ENCODE assay signal across 7 cellular contexts in the genomic region with DNA sequence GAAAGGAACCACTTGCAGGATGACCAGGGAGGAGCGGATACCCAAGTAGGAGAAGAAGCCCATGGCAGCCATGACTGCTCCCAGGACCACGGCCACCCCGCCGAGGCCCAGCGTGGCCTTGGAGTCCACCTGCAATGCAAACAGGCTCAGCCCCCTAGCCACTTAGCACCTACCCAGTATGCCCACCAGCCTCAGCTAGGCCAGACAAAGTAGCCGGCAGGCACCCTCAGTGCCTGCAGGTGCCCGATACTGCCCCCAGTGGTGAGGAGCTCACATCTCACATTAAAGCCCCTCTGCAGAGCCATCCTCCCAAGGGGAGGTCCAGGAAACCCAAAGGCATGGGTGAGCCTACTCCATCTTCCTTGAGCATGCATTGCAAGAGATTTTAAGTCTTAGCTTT. TPM values are rescaled to one million over a fixed set of nuclear protein-coding genes. Genes with fewer than 3 reads are reported as not detected.
DNase-seq lines count a peak whose midpoint lies in the region; ATAC-seq lines count a peak whose summit lies in the region.

No MANE protein-coding gene starts in this region.

- no peak overlapping the region for H3K27ac Mint-ChIP-seq in activated T-helper 17 cell treated with anti-CD3 and anti-CD28 coated beads, Interleukin-2, amount 50 U/mL, for 72 hours

- no peak overlapping the region for H3K4me3 Mint-ChIP-seq in activated T-helper 17 cell treated with anti-CD3 and anti-CD28 coated beads, Interleukin-2, amount 50 U/mL, for 72 hours

- H3K27me3 Mint-ChIP-seq in activated T-helper 17 cell treated with anti-CD3 and anti-CD28 coated beads, Interleukin-2, amount 50 U/mL, for 72 hours, result no peaks in the 10 kb centered on the region

- ATAC-seq in HG03442 (IDR thresholded peaks at IDR 0.05; ENCODE audit: unreplicated experiment) (peak; percentile 53), GM21515 (IDR thresholded peaks at IDR 0.05; ENCODE audit: unreplicated experiment) (no peak)
- ATAC-seq in activated T-helper 17 cell treated with anti-CD3 and anti-CD28 coated beads, Interleukin-2, amount 50 U/mL, for 72 hours (replicated peaks), result peak; percentile 74

- DNase-seq in GDM1 (lab: John Stamatoyannopoulos, UW) (peak; percentile 17), RKO (ENCODE audit: low spot score) (peak; percentile 61), iPS DF 19.7 (ENCODE audit: low read depth, low spot score) (peak; percentile 35)
- peak; percentile 10 for DNase-seq in stimulated activated CD8-positive, alpha-beta memory T cell treated with anti-CD3 and anti-CD28 coated beads, Interleukin-12 subunit alpha, Interleukin-12 subunit beta, amount 100 ng/mL, for 24 hours (ENCODE audit: extremely low read depth)

- H3K36me3 Mint-ChIP-seq in activated T-helper 17 cell treated with anti-CD3 and anti-CD28 coated beads, Interleukin-2, amount 50 U/mL, for 72 hours (ENCODE audit: low read depth), result no peaks in the 10 kb centered on the region

- no peaks in the 10 kb centered on the region for H3K9me3 Mint-ChIP-seq in activated T-helper 17 cell treated with anti-CD3 and anti-CD28 coated beads, Interleukin-2, amount 50 U/mL, for 72 hours

- H3K4me1 Mint-ChIP-seq in activated T-helper 17 cell treated with anti-CD3 and anti-CD28 coated beads, Interleukin-2, amount 50 U/mL, for 72 hours, result no peaks in the 10 kb centered on the region

RNA-seq across cellular contexts. Expression of a gene that starts 6.6 kb away (rescaled TPM):
- under 1 TPM in 1 of 2 donors, not detected in 1; 0.32 TPM for total RNA-seq in activated T-helper 17 cell treated with anti-CD3 and anti-CD28 coated beads, Interleukin-2, amount 50 U/mL, for 72 hours

RNA-seq across cellular contexts. Expression of a gene that starts 39.2 kb away (rescaled TPM):
- 100 to 1,000 TPM in 1 of 2 donors, 10 to 100 TPM in 1; 80.2 to 110 TPM for total RNA-seq in activated T-helper 17 cell treated with anti-CD3 and anti-CD28 coated beads, Interleukin-2, amount 50 U/mL, for 72 hours

RNA-seq across cellular contexts. Expression of a gene that starts 44.0 kb away (rescaled TPM):
- 100 to 1,000 TPM in 1 of 2 donors, 10 to 100 TPM in 1; 96.4 to 101 TPM for total RNA-seq in activated T-helper 17 cell treated with anti-CD3 and anti-CD28 coated beads, Interleukin-2, amount 50 U/mL, for 72 hours

RNA-seq across cellular contexts. Expression of a gene that starts 47.5 kb away (rescaled TPM):
- total RNA-seq in activated T-helper 17 cell treated with anti-CD3 and anti-CD28 coated beads, Interleukin-2, amount 50 U/mL, for 72 hours, result 100 to 1,000 TPM in 1 of 2 donors, 10 to 100 TPM in 1; 78.2 to 103 TPM

Comparison
In these comparisons a context has a peak if more than half of its experiments do, and no peak if none do; other contexts are left out.
1. DNase-seq: peak in every context shown above with its lines; median percentile 61 in RKO; 35 in iPS DF 19.7; 17 in GDM1; 10 in stimulated activated CD8-positive, alpha-beta memory T cell treated with anti-CD3 and anti-CD28 coated beads, Interleukin-12 subunit alpha, Interleukin-12 subunit beta, amount 100 ng/mL, for 24 hours.